16 cellular contexts compared by ENCODE assay signal in genomic region chr6:83883240-83883639, GRCh38. TPM values are rescaled to one million over a fixed set of nuclear protein-coding genes. Genes with fewer than 3 reads are reported as not detected.
"Had no signal": no experiment of that assay in that cellular context is flagged by ENCODE, and none has a peak within 500 bp of the region (broad histone marks: within the 10 kb centered on the region; RNA-seq: fewer than 3 reads in every experiment).

No MANE protein-coding gene starts in this region.

- H3K4me3 Mint-ChIP-seq: activated CD8-positive, alpha-beta T cell treated with anti-CD3 and anti-CD28 coated beads, Interleukin-2, amount 10 ng/mL, durations not matched to agents 7 days and 5 days; activated T-helper 1 cell treated with anti-CD3 and anti-CD28 coated beads, Interleukin-12 subunit alpha, Interleukin-12 subunit beta, Interleukin-2, Interleukin-4 antibody, amounts not matched to agents 30 ng/mL and 10 ng/mL and 1 ng/mL, durations not matched to agents 14 hours and 24 hours and 36 hours; mesothelial cell of epicardium; neural crest cell; WTC11 had no signal

- H3K4me3 ChIP-seq: adrenal gland, ovary, stomach had no signal

- H3K9me3 Mint-ChIP-seq: activated T-helper 1 cell treated with anti-CD3 and anti-CD28 coated beads, Interleukin-12 subunit alpha, Interleukin-12 subunit beta, Interleukin-2, Interleukin-4 antibody, amounts not matched to agents 30 ng/mL and 10 ng/mL and 1 ng/mL, durations not matched to agents 14 hours and 24 hours and 36 hours; mesothelial cell of epicardium; neural crest cell; WTC11 had no signal

- H3K36me3 ChIP-seq: adrenal gland, ovary, stomach had no signal

- H3K27me3 ChIP-seq: adrenal gland, ovary, stomach had no signal

- H3K27ac ChIP-seq: adrenal gland, ovary, stomach had no signal

- DNase-seq: activated CD4-positive, alpha-beta T cell treated with anti-CD3 and anti-CD28 coated beads for 48 hours; activated CD8-positive, alpha-beta T cell treated with anti-CD3 and anti-CD28 coated beads, Interleukin-2, amount 10 ng/mL, durations not matched to agents 7 days and 5 days; activated naive CD4-positive, alpha-beta T cell treated with Interleukin-2 at 50 U/mL for 16 hours; adrenal gland; caudate nucleus; erythroblast; hippocampal formation; ovary; stomach had no signal

- H3K9me3 ChIP-seq: adrenal gland, ovary, stomach had no signal

- ATAC-seq: activated CD8-positive, alpha-beta T cell treated with anti-CD3 and anti-CD28 coated beads, Interleukin-2, amount 10 ng/mL, durations not matched to agents 7 days and 5 days; WTC11 had no signal

- H3K36me3 Mint-ChIP-seq: mesothelial cell of epicardium, WTC11 had no signal

- H3K27ac Mint-ChIP-seq: activated CD8-positive, alpha-beta T cell treated with anti-CD3 and anti-CD28 coated beads, Interleukin-2, amount 10 ng/mL, durations not matched to agents 7 days and 5 days; activated T-helper 1 cell treated with anti-CD3 and anti-CD28 coated beads, Interleukin-12 subunit alpha, Interleukin-12 subunit beta, Interleukin-2, Interleukin-4 antibody, amounts not matched to agents 30 ng/mL and 10 ng/mL and 1 ng/mL, durations not matched to agents 14 hours and 24 hours and 36 hours; mesothelial cell of epicardium; WTC11 had no signal

RNA-seq across cellular contexts. Expression of gene RIPPLY2, which starts 30.1 kb away (rescaled TPM):
- total RNA-seq: activated CD8-positive, alpha-beta T cell treated with anti-CD3 and anti-CD28 coated beads, Interleukin-2, amount 10 ng/mL, durations not matched to agents 7 days and 5 days; activated T-helper 1 cell treated with anti-CD3 and anti-CD28 coated beads, Interleukin-12 subunit alpha, Interleukin-12 subunit beta, Interleukin-2, Interleukin-4 antibody, amounts not matched to agents 30 ng/mL and 10 ng/mL and 1 ng/mL, durations not matched to agents 14 hours and 24 hours and 36 hours; kidney epithelial cell; liver; mesothelial cell of epicardium; myocyte; stomach had no signal
- polyA plus RNA-seq: liver had no signal
